ENCODE assay signal across 8 cellular contexts in genomic region chr16:54928016-54928356, GRCh38. TPM values are rescaled to one million over a fixed set of nuclear protein-coding genes. Genes with fewer than 3 reads are reported as not detected.
A peak's percentile ranks its signal among the peaks of the same experiment; 100 is the strongest.
DNase-seq lines count a peak whose midpoint lies in the region; FAIRE-seq and TF ChIP-seq lines count a peak whose summit lies in the region.

No MANE protein-coding gene starts in this region.

- H3K9me2 ChIP-seq in Karpas-422 (replicated peaks; ENCODE audit: insufficient read depth, low read length): no peaks in the 10 kb centered on the region

- no peak for TF ChIP-seq CTCF in keratinocyte (optimal IDR thresholded peaks at IDR 0.05 in 1 of 3, IDR thresholded peaks at IDR 0.05 in 1 of 3, conservative IDR thresholded peaks at IDR 0.05 in 1 of 3; ENCODE audit: extremely low read depth in 1 of 3, insufficient read depth in 2 of 3, low read length in 3 of 3)

- H3K9me3 Mint-ChIP-seq in activated T-helper 1 cell treated with anti-CD3 and anti-CD28 coated beads, Interleukin-12 subunit alpha, Interleukin-12 subunit beta, Interleukin-2, Interleukin-4 antibody, amounts not matched to agents 30 ng/mL and 10 ng/mL and 1 ng/mL, durations not matched to agents 14 hours and 24 hours and 36 hours: peaks cover 17% of the 10 kb centered on the region

- H3K4me3 Mint-ChIP-seq in activated T-helper 1 cell treated with anti-CD3 and anti-CD28 coated beads, Interleukin-12 subunit alpha, Interleukin-12 subunit beta, Interleukin-2, Interleukin-4 antibody, amounts not matched to agents 30 ng/mL and 10 ng/mL and 1 ng/mL, durations not matched to agents 14 hours and 24 hours and 36 hours: peak overlapping the region; percentile 85

- H3K27me3 Mint-ChIP-seq in activated T-helper 1 cell treated with anti-CD3 and anti-CD28 coated beads, Interleukin-12 subunit alpha, Interleukin-12 subunit beta, Interleukin-2, Interleukin-4 antibody, amounts not matched to agents 30 ng/mL and 10 ng/mL and 1 ng/mL, durations not matched to agents 14 hours and 24 hours and 36 hours (ENCODE audit: insufficient read depth): peaks cover 65% of the 10 kb centered on the region

- H3K9me3 ChIP-seq in Karpas-422 (ENCODE audit: low read length) (no peaks in the 10 kb centered on the region), keratinocyte (ENCODE audit: control insufficient read depth, low read depth, low read length) (no peaks in the 10 kb centered on the region)

- H3K27ac Mint-ChIP-seq in activated T-helper 1 cell treated with anti-CD3 and anti-CD28 coated beads, Interleukin-12 subunit alpha, Interleukin-12 subunit beta, Interleukin-2, Interleukin-4 antibody, amounts not matched to agents 30 ng/mL and 10 ng/mL and 1 ng/mL, durations not matched to agents 14 hours and 24 hours and 36 hours: peak overlapping the region; percentile 66

- H3K4me3 ChIP-seq in Karpas-422 (ENCODE audit: low read length): peak overlapping the region; percentile 63
- peak overlapping the region; percentile 78 to 82 (median 82) for H3K4me3 ChIP-seq in keratinocyte (ENCODE audit: control insufficient read depth in 2 of 3, extremely low read depth in 1 of 3, insufficient read depth in 2 of 3, low read depth in 1 of 3, low read length in 3 of 3)
- peak overlapping the region; percentile 54 for H3K4me3 ChIP-seq in urinary bladder (ENCODE audit: low read depth, low read length)

- DNase-seq in COR-L47 (lab: John Stamatoyannopoulos, UW): peak; percentile 9
- DNase-seq in Karpas-422: peak; percentile 50
- no peak for DNase-seq in activated T-helper 1 cell treated with anti-CD3 and anti-CD28 coated beads, Interleukin-12 subunit alpha, Interleukin-12 subunit beta, Interleukin-2, Interleukin-4 antibody, amounts not matched to agents 30 ng/mL and 10 ng/mL and 1 ng/mL, durations not matched to agents 14 hours and 24 hours and 36 hours (ENCODE audit: low spot score)
- DNase-seq in keratinocyte (ENCODE audit: low read depth, low spot score): no peak
- no peak for DNase-seq in mucosa of gallbladder (ENCODE audit: low spot score)
- DNase-seq in SKM-1 treated with dmso at 0.1 percent for 144 hours (lab: John Stamatoyannopoulos, UW; ENCODE audit: unreplicated experiment): no peak
- DNase-seq in NCI-H2196 treated with DMSO at 0.1 percent for 48 hours (lab: John Stamatoyannopoulos, UW; ENCODE audit: unreplicated experiment): no peak

- H3K36me3 ChIP-seq in Karpas-422 (ENCODE audit: insufficient read depth, low read length) (no peaks in the 10 kb centered on the region), keratinocyte (ENCODE audit: control insufficient read depth in 2 of 2, extremely low read depth in 1 of 2, insufficient read depth in 2 of 2, low read length in 2 of 2) (peaks cover 0 to 2% of the 10 kb centered on the region in 2 experiments), urinary bladder (ENCODE audit: insufficient read depth) (no peaks in the 10 kb centered on the region)

- peaks cover 20% of the 10 kb centered on the region; the same call in 1 of the 2 replicates for H3K79me2 ChIP-seq in Karpas-422 (ENCODE audit: low read length)
- peaks cover 60% of the 10 kb centered on the region for H3K79me2 ChIP-seq in keratinocyte (ENCODE audit: control insufficient read depth, insufficient read depth, low read length)

- peak overlapping the region; percentile 66 for H3K4me2 ChIP-seq in Karpas-422 (ENCODE audit: low read depth, low read length, poor library complexity, severe bottlenecking)
- peak overlapping the region; percentile 78 for H3K4me2 ChIP-seq in keratinocyte (ENCODE audit: control insufficient read depth, extremely low read depth, insufficient read depth, low read depth, low read length)

- peaks cover 29% of the 10 kb centered on the region for H3K4me1 ChIP-seq in Karpas-422 (ENCODE audit: low read length)
- H3K4me1 ChIP-seq in keratinocyte (ENCODE audit: control insufficient read depth, extremely low read depth, insufficient read depth, low read length): peaks cover 15% of the 10 kb centered on the region
- no peaks in the 10 kb centered on the region for H3K4me1 ChIP-seq in urinary bladder (ENCODE audit: insufficient read depth)

- no peak overlapping the region for H3K27ac ChIP-seq in Karpas-422 (ENCODE audit: low read length)
- H3K27ac ChIP-seq in keratinocyte (ENCODE audit: control insufficient read depth, insufficient read depth, low read length): peak overlapping the region; percentile 79
- no peak overlapping the region for H3K27ac ChIP-seq in urinary bladder (ENCODE audit: low read depth)

- WGBS in urinary bladder: 6% methylated on average over 13 of the region's 13 CpGs

- intact Hi-C loops in activated T-helper 1 cell treated with anti-CD3 and anti-CD28 coated beads, Interleukin-12 subunit alpha, Interleukin-12 subunit beta, Interleukin-2, Interleukin-4 antibody, amounts not matched to agents 30 ng/mL and 10 ng/mL and 1 ng/mL, durations not matched to agents 14 hours and 24 hours and 36 hours (cut with micrococcal nuclease): loop anchor here (2.0 to 5.0 kb wide), 3 partner anchors 645 to 1035 kb away; no protein-coding TSS in a partner anchor

- H3K36me3 Mint-ChIP-seq in activated T-helper 1 cell treated with anti-CD3 and anti-CD28 coated beads, Interleukin-12 subunit alpha, Interleukin-12 subunit beta, Interleukin-2, Interleukin-4 antibody, amounts not matched to agents 30 ng/mL and 10 ng/mL and 1 ng/mL, durations not matched to agents 14 hours and 24 hours and 36 hours (ENCODE audit: low read depth): peaks cover 5% of the 10 kb centered on the region

- peaks cover 11% of the 10 kb centered on the region; the same call in 1 of the 2 replicates for H4K20me1 ChIP-seq in Karpas-422 (ENCODE audit: insufficient read depth, low read depth, low read length)
- H4K20me1 ChIP-seq in keratinocyte (ENCODE audit: control insufficient read depth, extremely low read depth, insufficient read depth, low read length): no peaks in the 10 kb centered on the region

- no peak for FAIRE-seq in keratinocyte (lab: Jason Lieb, UNC)

- H3K27me3 ChIP-seq in Karpas-422 (ENCODE audit: low read length) (no peaks in the 10 kb centered on the region), keratinocyte (ENCODE audit: control insufficient read depth, extremely low read depth, insufficient read depth, low read length) (no peaks in the 10 kb centered on the region)

- H3K9me1 ChIP-seq in keratinocyte (ENCODE audit: control insufficient read depth, extremely low read depth, insufficient read depth, low read length): no peaks in the 10 kb centered on the region

- dilution Hi-C loops in keratinocyte (cut with MboI; ENCODE audit: extremely low pct_ligation_motif_present, low sequenced_read_pairs): no loop called here

- peaks cover 21% of the 10 kb centered on the region for H3K4me1 Mint-ChIP-seq in activated T-helper 1 cell treated with anti-CD3 and anti-CD28 coated beads, Interleukin-12 subunit alpha, Interleukin-12 subunit beta, Interleukin-2, Interleukin-4 antibody, amounts not matched to agents 30 ng/mL and 10 ng/mL and 1 ng/mL, durations not matched to agents 14 hours and 24 hours and 36 hours (ENCODE audit: low read depth)

- H2AFZ ChIP-seq in Karpas-422 (ENCODE audit: low read length) (no peak overlapping the region), keratinocyte (ENCODE audit: control insufficient read depth, low read length) (peak overlapping the region; percentile 36)

- peak overlapping the region; percentile 60 for H3K9ac ChIP-seq in Karpas-422 (ENCODE audit: low read length)
- H3K9ac ChIP-seq in keratinocyte (ENCODE audit: control insufficient read depth, extremely low read depth, insufficient read depth, low read length): peak overlapping the region; percentile 94

RNA-seq across cellular contexts. Expression of gene IRX5, which starts 2.7 kb away (rescaled TPM):
- total RNA-seq in Karpas-422 (2014; rRNA removed; shearing (Covaris generic); ENCODE audit: low replicate concordance): 0.83 TPM in 1 of 2 replicates, not detected in the other
- total RNA-seq in activated T-helper 1 cell treated with anti-CD3 and anti-CD28 coated beads, Interleukin-12 subunit alpha, Interleukin-12 subunit beta, Interleukin-2, Interleukin-4 antibody, amounts not matched to agents 30 ng/mL and 10 ng/mL and 1 ng/mL, durations not matched to agents 14 hours and 24 hours and 36 hours: 0.16 and 0.20 TPM in 2 replicates
- polyA plus RNA-seq in keratinocyte (2.6 to 2.8 TPM (median 2.7 TPM) in 3 replicates), urinary bladder (0.23 TPM)
- polyA plus RNA-seq in keratinocyte (2011; ENCODE audit: low read depth): 5.7 TPM
- polyA plus RNA-seq in keratinocyte (2011; cell fraction: cytosol; rRNA removed): 1.8 and 2.7 TPM in 2 replicates
- polyA plus RNA-seq in keratinocyte (2011; cell fraction: nucleus; rRNA removed): 5.9 and 7.6 TPM in 2 replicates
- 4.0 and 4.2 TPM in 2 replicates for polyA plus RNA-seq in keratinocyte (2012; ENCODE audit: low replicate concordance)
- 1.2 to 1.9 TPM (median 1.5 TPM) in 3 replicates for polyA minus RNA-seq in keratinocyte
- polyA minus RNA-seq in keratinocyte (2011; cell fraction: cytosol; rRNA and poly(A)+ RNA removed): 12.5 TPM
- polyA minus RNA-seq in keratinocyte (2011; cell fraction: nucleus; rRNA and poly(A)+ RNA removed): 4.7 and 6.4 TPM in 2 replicates
- total RNA-seq in urinary bladder (0.90 TPM), mucosa of gallbladder (0.12 TPM)

Comparison
In these comparisons a context has a peak if more than half of its experiments do, and no peak if none do; other contexts are left out.
1. DNase-seq: peak in COR-L47 (single experiment) and Karpas-422 (single experiment); none in activated T-helper 1 cell treated with anti-CD3 and anti-CD28 coated beads, Interleukin-12 subunit alpha, Interleukin-12 subunit beta, Interleukin-2, Interleukin-4 antibody, amounts not matched to agents 30 ng/mL and 10 ng/mL and 1 ng/mL, durations not matched to agents 14 hours and 24 hours and 36 hours (single experiment), keratinocyte (single experiment), mucosa of gallbladder (single experiment), SKM-1 treated with dmso at 0.1 percent for 144 hours (single experiment) and NCI-H2196 treated with DMSO at 0.1 percent for 48 hours (single experiment).
2. Peak in every context shown above with its lines, with median percentiles within 50 percentile points of each other: H3K4me3 ChIP-seq.